In the genomic region with DNA sequence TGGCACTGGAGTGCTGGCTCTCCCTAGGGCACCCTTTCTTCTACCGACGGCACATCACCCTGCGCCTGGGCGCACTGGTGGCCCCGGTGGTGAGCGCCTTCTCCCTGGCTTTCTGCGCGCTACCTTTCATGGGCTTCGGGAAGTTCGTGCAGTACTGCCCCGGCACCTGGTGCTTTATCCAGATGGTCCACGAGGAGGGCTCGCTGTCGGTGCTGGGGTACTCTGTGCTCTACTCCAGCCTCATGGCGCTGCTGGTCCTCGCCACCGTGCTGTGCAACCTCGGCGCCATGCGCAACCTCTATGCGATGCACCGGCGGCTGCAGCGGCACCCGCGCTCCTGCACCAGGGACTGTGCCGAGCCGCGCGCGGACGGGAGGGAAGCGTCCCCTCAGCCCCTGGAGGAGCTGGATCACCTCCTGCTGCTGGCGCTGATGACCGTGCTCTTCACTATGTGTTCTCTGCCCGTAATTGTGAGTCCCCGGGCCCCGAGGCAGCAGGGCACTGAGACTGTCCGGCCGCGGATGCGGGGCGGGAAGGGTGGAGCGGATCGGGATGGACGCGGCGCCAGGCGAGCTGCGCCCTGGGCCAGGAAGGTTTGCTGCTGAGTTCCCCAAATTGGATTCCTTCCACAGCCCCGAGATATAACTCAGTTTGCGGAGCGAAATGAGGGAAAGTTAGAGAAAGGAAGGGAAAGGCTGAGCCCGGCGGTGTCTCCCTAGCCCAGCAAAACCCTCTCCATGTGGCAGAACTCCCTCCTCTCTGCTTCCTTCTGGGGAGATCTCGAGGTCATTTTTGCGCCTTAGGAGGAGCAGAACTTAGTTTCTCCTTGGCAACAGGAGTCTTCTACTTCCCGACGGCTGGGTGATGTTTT, we compare ENCODE assay signal across 8 cellular contexts. TPM values are rescaled to one million over a fixed set of nuclear protein-coding genes. Genes with fewer than 3 reads are reported as not detected.
DNase-seq lines count a peak whose midpoint lies in the region; ATAC-seq, FAIRE-seq and TF ChIP-seq lines count a peak whose summit lies in the region.

No MANE protein-coding gene starts in this region.

- H3K9ac ChIP-seq in BLaER1 treated with 17β-estradiol and CSF1 and Interleukin-3, amounts not matched to agents 10 nM and 100 nM = no peak overlapping the region
- no peak overlapping the region for H3K9ac ChIP-seq in neural progenitor cell

- TF ChIP-seq POLR2A in H54 (IDR thresholded peaks at IDR 0.05; ENCODE audit: low read depth, low read length) = no peak

- peak overlapping the region; percentile 91 for H2AFZ ChIP-seq in neural progenitor cell (replicated peaks)

- H3F3A ChIP-seq in neural progenitor cell (ENCODE audit: low read depth) = no peaks in the 10 kb centered on the region

- H3K27me3 Mint-ChIP-seq in T-helper 1 cell treated with Interleukin-12 subunit alpha and Interleukin-12 subunit beta and Interleukin-4 antibody, amounts not matched to agents 30 μg/mL and 1 μg/mL, for 36 hours (ENCODE audit: low read depth) = peaks cover 69% of the 10 kb centered on the region
- H3K27me3 Mint-ChIP-seq in neural progenitor cell (ENCODE audit: insufficient read depth, low read depth) = peaks cover 48% of the 10 kb centered on the region

- no peak overlapping the region; a peak in 2 of 22 replicates for H3K4me2 ChIP-seq in BLaER1 treated with 17β-estradiol and CSF1 and Interleukin-3, amounts not matched to agents 10 nM and 100 nM
- peak overlapping the region; percentile 94 for H3K4me2 ChIP-seq in neural progenitor cell

- no peak overlapping the region for H3K27ac ChIP-seq in BLaER1 treated with 17β-estradiol and CSF1 and Interleukin-3, amounts not matched to agents 10 nM and 100 nM
- H3K27ac ChIP-seq in esophagus (ENCODE audit: low read depth in 2 of 2, low read length in 1 of 2) (no peak overlapping the region), neural progenitor cell (no peak overlapping the region)

- peak overlapping the region in 9 of 10 experiments; percentile 26 to 56 (median 42); a peak in 18 of 20 replicates for H3K4me3 ChIP-seq in BLaER1 treated with 17β-estradiol and CSF1 and Interleukin-3, amounts not matched to agents 10 nM and 100 nM
- H3K4me3 ChIP-seq in esophagus (ENCODE audit: low read depth in 1 of 2, low read length in 2 of 2) = peak overlapping the region; percentile 23 to 51
- peak overlapping the region; percentile 63 for H3K4me3 ChIP-seq in neural progenitor cell

- DNase-seq in neural progenitor cell (ENCODE audit: low spot score) (peak; percentile 66), H54 (ENCODE audit: insufficient read length, low spot score) (no peak), NCI-H82 (lab: John Stamatoyannopoulos, UW) (no peak)

- H3K4me3 Mint-ChIP-seq in T-helper 1 cell treated with Interleukin-12 subunit alpha and Interleukin-12 subunit beta and Interleukin-4 antibody, amounts not matched to agents 30 μg/mL and 1 μg/mL, for 36 hours = peak overlapping the region; percentile 83
- H3K4me3 Mint-ChIP-seq in neural progenitor cell = peak overlapping the region; percentile 83

- peaks cover 61 to 72% (median 68%) of the 10 kb centered on the region in 11 experiments for H3K9me3 ChIP-seq in BLaER1 treated with 17β-estradiol and CSF1 and Interleukin-3, amounts not matched to agents 10 nM and 100 nM (replicated peaks in 1 of 11)
- peaks cover 0 to 3% of the 10 kb centered on the region in 2 donors for H3K9me3 ChIP-seq in esophagus (ENCODE audit: control insufficient read depth in 2 of 2, insufficient read depth in 1 of 2, low read depth in 1 of 2, low read length in 1 of 2)
- no peaks in the 10 kb centered on the region for H3K9me3 ChIP-seq in neural progenitor cell (ENCODE audit: low read depth)

- peaks cover 8% of the 10 kb centered on the region for H3K36me3 Mint-ChIP-seq in T-helper 1 cell treated with Interleukin-12 subunit alpha and Interleukin-12 subunit beta and Interleukin-4 antibody, amounts not matched to agents 30 μg/mL and 1 μg/mL, for 36 hours (ENCODE audit: low read depth)
- H3K36me3 Mint-ChIP-seq in neural progenitor cell = no peaks in the 10 kb centered on the region

- peaks cover 41 to 51% (median 45%) of the 10 kb centered on the region in 11 experiments for H3K27me3 ChIP-seq in BLaER1 treated with 17β-estradiol and CSF1 and Interleukin-3, amounts not matched to agents 10 nM and 100 nM
- H3K27me3 ChIP-seq in esophagus (ENCODE audit: control insufficient read depth in 1 of 2, insufficient read depth in 2 of 2, low read length in 2 of 2) (peaks cover 9 to 11% of the 10 kb centered on the region in 2 donors), neural progenitor cell (peaks cover 65% of the 10 kb centered on the region)

- WGBS in esophagus, 2 donors = 2% methylated on average over 56 to 59 of the region's 59 CpGs

- peaks cover 15 to 22% (median 20%) of the 10 kb centered on the region in 10 experiments; a peak in 19 of 20 replicates for H3K4me1 ChIP-seq in BLaER1 treated with 17β-estradiol and CSF1 and Interleukin-3, amounts not matched to agents 10 nM and 100 nM
- peaks cover 0 to 9% of the 10 kb centered on the region in 2 donors for H3K4me1 ChIP-seq in esophagus (ENCODE audit: control insufficient read depth in 2 of 2, insufficient read depth in 2 of 2, low read length in 1 of 2)
- H3K4me1 ChIP-seq in neural progenitor cell = no peaks in the 10 kb centered on the region

- H3K36me3 ChIP-seq in BLaER1 treated with 17β-estradiol and CSF1 and Interleukin-3, amounts not matched to agents 10 nM and 100 nM = peaks cover 0 to 32% (median 25%) of the 10 kb centered on the region in 11 experiments; a peak in 19 of 22 replicates
- H3K36me3 ChIP-seq in esophagus (ENCODE audit: control insufficient read depth in 2 of 2, insufficient read depth in 2 of 2, low read length in 1 of 2) = no peaks in the 10 kb centered on the region
- no peaks in the 10 kb centered on the region for H3K36me3 ChIP-seq in neural progenitor cell

- FAIRE-seq in H54 (lab: Jason Lieb, UNC) = no peak

- H3K79me2 ChIP-seq in neural progenitor cell (ENCODE audit: low read depth) = no peaks in the 10 kb centered on the region

- no peaks in the 10 kb centered on the region; a peak in 1 of 22 replicates for H4K20me1 ChIP-seq in BLaER1 treated with 17β-estradiol and CSF1 and Interleukin-3, amounts not matched to agents 10 nM and 100 nM
- H4K20me1 ChIP-seq in neural progenitor cell (ENCODE audit: low read depth) = no peaks in the 10 kb centered on the region

- ATAC-seq in HG02678 (IDR thresholded peaks at IDR 0.05; ENCODE audit: unreplicated experiment) = no peak
- ATAC-seq in GM21381 (IDR thresholded peaks at IDR 0.05; ENCODE audit: unreplicated experiment) = no peak

- TF ChIP-seq CTCF in neural progenitor cell (IDR thresholded peaks at IDR 0.05) = no peak

- H3K4me1 Mint-ChIP-seq in T-helper 1 cell treated with Interleukin-12 subunit alpha and Interleukin-12 subunit beta and Interleukin-4 antibody, amounts not matched to agents 30 μg/mL and 1 μg/mL, for 36 hours (ENCODE audit: low read depth) = peaks cover 36% of the 10 kb centered on the region
- H3K4me1 Mint-ChIP-seq in neural progenitor cell = peaks cover 11% of the 10 kb centered on the region

- H3K9me3 Mint-ChIP-seq in T-helper 1 cell treated with Interleukin-12 subunit alpha and Interleukin-12 subunit beta and Interleukin-4 antibody, amounts not matched to agents 30 μg/mL and 1 μg/mL, for 36 hours = no peaks in the 10 kb centered on the region
- peaks cover 2% of the 10 kb centered on the region for H3K9me3 Mint-ChIP-seq in neural progenitor cell

- no peak overlapping the region for H3K27ac Mint-ChIP-seq in T-helper 1 cell treated with Interleukin-12 subunit alpha and Interleukin-12 subunit beta and Interleukin-4 antibody, amounts not matched to agents 30 μg/mL and 1 μg/mL, for 36 hours
- H3K27ac Mint-ChIP-seq in neural progenitor cell = no peak overlapping the region

RNA-seq across cellular contexts. Expression of a gene that starts 0.9 kb away (rescaled TPM):
- under 1 TPM; 0.07 to 0.08 TPM for polyA plus RNA-seq in esophagus
- 0.58 and 0.71 TPM in 2 replicates for total RNA-seq in neural progenitor cell (ENCODE audit: low replicate concordance)

RNA-seq across cellular contexts. Expression of a gene that starts 45.7 kb away (rescaled TPM):
- polyA plus RNA-seq in esophagus = under 1 TPM; 0.29 to 0.41 TPM
- not detected in 2 replicates for total RNA-seq in neural progenitor cell (ENCODE audit: low replicate concordance)
